Comparison of ENCODE assay signal across 10 cellular contexts in the genomic region with DNA sequence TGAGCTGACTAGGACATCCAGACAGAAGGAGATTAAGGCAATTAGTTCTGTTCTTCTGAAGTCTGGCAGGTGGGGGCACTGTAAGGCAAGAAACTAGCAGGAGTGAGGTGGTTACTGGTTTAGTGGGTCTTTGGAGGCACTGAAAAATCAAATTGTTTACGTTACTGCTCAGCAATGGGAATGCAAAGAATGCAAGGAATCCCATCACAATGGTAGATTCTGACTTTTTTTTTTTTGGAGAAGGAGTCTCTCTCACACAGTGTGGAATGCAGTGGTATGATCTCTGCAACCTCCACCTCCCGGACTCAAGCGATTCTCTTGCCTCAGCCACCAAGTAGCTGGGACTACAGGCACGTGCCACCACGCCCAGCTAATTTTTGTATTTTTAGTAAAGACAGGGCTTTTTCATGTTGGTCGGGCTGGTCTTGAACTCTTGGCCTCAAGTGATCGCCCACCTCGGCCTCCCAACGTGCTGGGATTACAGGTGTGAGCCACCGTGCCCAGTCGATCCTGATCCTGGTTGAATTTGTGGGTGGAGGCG.
DNase-seq lines count a peak whose midpoint lies in the region; ATAC-seq and TF ChIP-seq lines count a peak whose summit lies in the region.
"Had no signal": no experiment of that assay in that cellular context is flagged by ENCODE, and none has a peak within 500 bp of the region (broad histone marks: within the 10 kb centered on the region; RNA-seq: fewer than 3 reads in every experiment).

No MANE protein-coding gene starts in this region.

- TF ChIP-seq CTCF in HEK293 (tag by site-specific recombination; IDR thresholded peaks at IDR 0.05) = no peak
- peak; percentile 34; the same call in 1 of the 2 replicates for TF ChIP-seq CTCF in VCaP (conservative IDR thresholded peaks at IDR 0.05)

- no peaks in the 10 kb centered on the region for H3K9me3 ChIP-seq in HEK293 (ENCODE audit: control insufficient read depth, insufficient read depth, low read depth, low read length)

- no peaks in the 10 kb centered on the region for H3K4me1 ChIP-seq in HEK293 (ENCODE audit: control insufficient read depth, insufficient read depth, low read length)

- H3K36me3 ChIP-seq in HEK293 (ENCODE audit: control insufficient read depth in 2 of 2, insufficient read depth in 1 of 2, low read length in 2 of 2) = no peaks in the 10 kb centered on the region

- no peak overlapping the region for H3K4me3 ChIP-seq in HEK293 (ENCODE audit: low read depth, low read length)

- H3K27ac ChIP-seq in HEK293 (ENCODE audit: extremely low read depth, low read depth, low read length) (no peak overlapping the region), VCaP (no peak overlapping the region)
- H3K27ac ChIP-seq: HL-60 had no signal

- ATAC-seq in HG03175 (IDR thresholded peaks at IDR 0.05; ENCODE audit: unreplicated experiment) = no peak
- no peak for ATAC-seq in GM18502 (IDR thresholded peaks at IDR 0.05; ENCODE audit: poor library complexity, unreplicated experiment)

- DNase-seq in 8988T (peak; percentile 83), hepatic stellate cell (ENCODE audit: low spot score) (peak; percentile 93), NOMO-1 treated with dmso at 0.1 percent for 144 hours (lab: John Stamatoyannopoulos, UW; ENCODE audit: unreplicated experiment) (no peak), midbrain (lab: John Stamatoyannopoulos, UW) (no peak)
- DNase-seq: naive B cell had no signal

- CTCF ChIA-PET in HEK293 (lab: Yijun Ruan, JAX) = interaction anchor here (0.6 to 6.1 kb wide), 16 partner anchors 9 to 1542 kb away, joined by 3 to 43 read pairs (median 3); no protein-coding TSS in a partner anchor

- POLR2A ChIA-PET in HEK293 (lab: Yijun Ruan, JAX) = interaction anchor here (0.6 to 0.7 kb wide), 2 partner anchors 69 to 253 kb away, joined by 4 read pairs; no protein-coding TSS in a partner anchor

TF ChIP-seq in HEK293, 187 proteins besides CTCF, POLR2A, EP300 and RAD21:
- peak; percentile 31; the same call in 1 of the 2 replicates for TF ChIP-seq ZNF654 (tag by site-specific recombination; IDR thresholded peaks at IDR 0.05; ENCODE audit: low read depth)
- TF ChIP-seq WT1 (tag by site-specific recombination; IDR thresholded peaks at IDR 0.05) = no peak
- no peak for TF ChIP-seq ZNF623 (tag by site-specific recombination; IDR thresholded peaks at IDR 0.05)

Comparison
In these comparisons a context has a peak if more than half of its experiments do, and no peak if none do; other contexts are left out.
1. DNase-seq: peak in 8988T (single experiment) and hepatic stellate cell (single experiment); none in NOMO-1 treated with dmso at 0.1 percent for 144 hours (single experiment) and midbrain (single experiment).